In the genomic region with DNA sequence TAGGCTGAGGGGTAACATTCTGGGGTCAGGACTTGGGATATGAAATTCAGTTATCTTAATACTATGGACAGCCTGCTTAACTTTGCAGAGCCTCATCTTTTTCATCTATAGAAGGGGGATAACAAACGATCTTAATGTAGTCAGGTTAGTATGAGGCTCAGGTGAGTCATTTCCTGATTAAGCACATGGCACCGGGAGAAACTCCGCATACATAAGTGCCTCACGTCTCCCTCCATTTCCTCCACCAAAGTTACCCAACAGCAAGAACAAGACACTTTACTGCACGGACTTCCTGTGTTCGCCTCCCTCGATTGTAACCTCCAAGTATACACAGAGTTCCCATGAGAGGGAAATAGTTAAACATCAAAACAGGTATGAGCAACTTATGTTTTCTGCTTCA, we compare ENCODE assay signal across 14 cellular contexts.
DNase-seq lines count a peak whose midpoint lies in the region; ATAC-seq, FAIRE-seq and TF ChIP-seq lines count a peak whose summit lies in the region.
"Had no signal": no experiment of that assay in that cellular context is flagged by ENCODE, and none has a peak within 500 bp of the region (broad histone marks: within the 10 kb centered on the region; RNA-seq: fewer than 3 reads in every experiment).

No MANE protein-coding gene starts in this region.

- FAIRE-seq in H1 (lab: Jason Lieb, UNC) (no peak), urothelium cell line (lab: Jason Lieb, UNC) (no peak)
- FAIRE-seq: HepG2 had no signal

- POLR2A ChIA-PET in H1 (lab: Charles Lee; ENCODE audit: partially characterized antibody) = no interaction called here
- POLR2A ChIA-PET in OCI-LY7 (lab: Charles Lee) = interaction anchor here (1.2 kb wide), 1 partner anchor 9 kb away, joined by 3 read pairs; no protein-coding TSS in a partner anchor

- no peaks in the 10 kb centered on the region for H3K36me3 Mint-ChIP-seq in endothelial cell (ENCODE audit: low read depth, unreplicated experiment)

- CTCF ChIA-PET in H1 (lab: Charles Lee; ENCODE audit: partially characterized antibody) = interaction anchor here (1.7 to 2.5 kb wide), 2 partner anchors 19 to 49 kb away, joined by 6 to 17 read pairs; no protein-coding TSS in a partner anchor
- CTCF ChIA-PET in OCI-LY7 (lab: Charles Lee; ENCODE audit: unreplicated experiment) = no interaction called here

- no peak overlapping the region for H3K14ac ChIP-seq in H1 (ENCODE audit: insufficient read length)

- intact Hi-C loops in OCI-LY7 (cut with micrococcal nuclease; ENCODE audit: unreplicated experiment) = no loop called here

- H3K9me3 ChIP-seq in RWPE2 (ENCODE audit: severe bottlenecking) = peaks cover 3% of the 10 kb centered on the region
- H3K9me3 ChIP-seq in H1 (ENCODE audit: insufficient read depth in 2 of 2, low read depth in 1 of 2, low read length in 1 of 2) = no peaks in the 10 kb centered on the region
- no peaks in the 10 kb centered on the region for H3K9me3 ChIP-seq in OCI-LY7 (ENCODE audit: low read length)
- H3K9me3 ChIP-seq: testis had no signal

- WGBS in H1 (ENCODE audit: extremely low coverage in 1 of 2, insufficient coverage in 1 of 2, insufficient read length in 1 of 2, insufficient replicate concordance in 2 of 2, low coverage in 1 of 2, low lambda C conversion rate in 2 of 2, missing lambda C conversion rate in 1 of 2), 2 experiments = 73% methylated on average over 7 of the region's 7 CpGs; no CpG with 5 or more reads in 1 of the 2 experiments

- TF ChIP-seq RAD21 in H1 (IDR thresholded peaks at IDR 0.05 in 1 of 2, conservative IDR thresholded peaks at IDR 0.05 in 1 of 2; ENCODE audit: low read depth in 2 of 2, low read length in 2 of 2) = no peak

- no peak overlapping the region for H2BK120ac ChIP-seq in H1 (replicated peaks; ENCODE audit: low read depth, low read length)

- H2AK5ac ChIP-seq in H1 (ENCODE audit: low read depth, low read length) = no peak overlapping the region

- no peaks in the 10 kb centered on the region for H3K9me3 Mint-ChIP-seq in endothelial cell (ENCODE audit: unreplicated experiment)

- no peak overlapping the region for H2BK20ac ChIP-seq in H1 (ENCODE audit: low read length)

- H3K79me2 ChIP-seq in H1 (ENCODE audit: control insufficient read depth in 1 of 2, insufficient read depth in 2 of 2, low read length in 2 of 2) (no peaks in the 10 kb centered on the region), OCI-LY7 (ENCODE audit: insufficient read depth, low read depth, low read length) (no peaks in the 10 kb centered on the region)

- H3K27ac ChIP-seq in RWPE2 (ENCODE audit: poor library complexity, severe bottlenecking) (peak overlapping the region; percentile 36), H1 (ENCODE audit: low read depth, low read length) (no peak overlapping the region), OCI-LY7 (ENCODE audit: low read depth, low read length, poor library complexity, severe bottlenecking) (no peak overlapping the region)
- H3K27ac ChIP-seq: testis had no signal

- peak; percentile 78 for ATAC-seq in RWPE2 (ENCODE audit: low read depth)
- ATAC-seq: HepG2 had no signal

- H3K56ac ChIP-seq in H1 (replicated peaks; ENCODE audit: insufficient read length, low read depth, low read length) = no peak overlapping the region

- H3K4me1 ChIP-seq in RWPE2 (ENCODE audit: insufficient read depth, poor library complexity, severe bottlenecking) (peaks cover 12% of the 10 kb centered on the region), H1 (replicated peaks in 1 of 4; ENCODE audit: control insufficient read depth in 3 of 4, insufficient read depth in 4 of 4, low read length in 3 of 4) (peaks cover 0 to 5% (median 0%) of the 10 kb centered on the region in 4 experiments; a peak in 2 of 7 replicates), OCI-LY7 (ENCODE audit: insufficient read depth, low read length, poor library complexity, severe bottlenecking) (no peaks in the 10 kb centered on the region)
- H3K4me1 ChIP-seq: testis had no signal

- H2BK5ac ChIP-seq in H1 (ENCODE audit: low read depth, low read length) = no peak overlapping the region

- no peak overlapping the region for H3K9ac ChIP-seq in H1 (replicated peaks in 1 of 4; ENCODE audit: extremely low read depth in 1 of 4, low read depth in 3 of 4, low read length in 3 of 4)

- H3K23me2 ChIP-seq in H1 (ENCODE audit: low read depth, low read length) = no peaks in the 10 kb centered on the region

- H2AFZ ChIP-seq in H1 (ENCODE audit: low read length) (no peak overlapping the region), OCI-LY7 (ENCODE audit: low read length) (no peak overlapping the region)

- H3K9me2 ChIP-seq in OCI-LY7 (ENCODE audit: insufficient read depth, low read length) = no peaks in the 10 kb centered on the region

- BruUV-seq in OCI-LY7 (replicated peaks; lab: Mats Ljungman, UMichigan) = no TSS peak

- no peak overlapping the region for H2BK12ac ChIP-seq in H1 (ENCODE audit: low read depth, low read length)

- H3K4me1 Mint-ChIP-seq in endothelial cell (ENCODE audit: unreplicated experiment) = peaks cover 6% of the 10 kb centered on the region
- H3K4me1 Mint-ChIP-seq: activated B cell treated with CpG ODN at 0.5 μM for 24 hours had no signal

- H3K4me2 ChIP-seq in H1 (ENCODE audit: insufficient read depth in 1 of 2, low read depth in 2 of 2, low read length in 2 of 2) (no peak overlapping the region), OCI-LY7 (ENCODE audit: low read length) (no peak overlapping the region)

- no peak overlapping the region for H3K23ac ChIP-seq in H1 (ENCODE audit: insufficient read length)

- H3K4me3 Mint-ChIP-seq in endothelial cell (ENCODE audit: unreplicated experiment) = no peak overlapping the region
- H3K4me3 Mint-ChIP-seq: activated B cell treated with CpG ODN at 0.5 μM for 24 hours had no signal

- peak; percentile 16 for DNase-seq in activated naive CD4-positive, alpha-beta T cell treated with Interleukin-2 at 50 U/mL for 16 hours
- no peak for DNase-seq in activated naive CD4-positive, alpha-beta T cell (lab: John Stamatoyannopoulos, UW)
- DNase-seq in RWPE2 (ENCODE audit: low spot score) (no peak), H1 (ENCODE audit: low read depth in 1 of 2, low spot score in 2 of 2) (no peak), urothelium cell line (ENCODE audit: low spot score) (peak; percentile 38), endothelial cell (ENCODE audit: low spot score) (no peak), OCI-LY7 (ENCODE audit: low spot score) (no peak), NCI-H1436 treated with DMSO at 0.1 percent for 48 hours (lab: John Stamatoyannopoulos, UW) (no peak)
- DNase-seq: activated B cell treated with CpG ODN at 0.5 μM for 24 hours, hippocampal formation, NCI-H2081 treated with DMSO at 0.1 percent for 48 hours, testis had no signal

- no peaks in the 10 kb centered on the region for H3K36me3 ChIP-seq in RWPE2 (ENCODE audit: low read depth)
- no peaks in the 10 kb centered on the region for H3K36me3 ChIP-seq in H1 (ENCODE audit: control insufficient read depth in 2 of 4, insufficient read depth in 4 of 4, low read length in 3 of 4)
- H3K36me3 ChIP-seq in OCI-LY7 (ENCODE audit: insufficient read depth, low read length) = no peaks in the 10 kb centered on the region

- no peak overlapping the region for H3K27ac Mint-ChIP-seq in endothelial cell (ENCODE audit: unreplicated experiment)
- H3K27ac Mint-ChIP-seq: activated B cell treated with CpG ODN at 0.5 μM for 24 hours, progenitor cell of endocrine pancreas had no signal

- H3K4ac ChIP-seq in H1 (replicated peaks; ENCODE audit: insufficient read length, low read depth, low read length) = no peak overlapping the region

- H3K4me3 ChIP-seq in RWPE2 (ENCODE audit: severe bottlenecking) = no peak overlapping the region
- H3K4me3 ChIP-seq in H1 (ENCODE audit: extremely low read depth in 1 of 4, insufficient read depth in 2 of 4, low read depth in 3 of 4, low read length in 4 of 4) = no peak overlapping the region
- no peak overlapping the region for H3K4me3 ChIP-seq in OCI-LY7 (ENCODE audit: low read depth, low read length, poor library complexity, severe bottlenecking)
- H3K4me3 ChIP-seq: testis had no signal

- H3K18ac ChIP-seq in H1 (ENCODE audit: extremely low read depth, low read length) = no peak overlapping the region

- no peak for TF ChIP-seq EP300 in H1 (IDR thresholded peaks at IDR 0.05; ENCODE audit: borderline replicate concordance in 1 of 2, low read depth in 2 of 2, low read length in 2 of 2)

- H4K8ac ChIP-seq in H1 (ENCODE audit: extremely low read depth, insufficient read depth, low read length) = no peak overlapping the region

- H4K91ac ChIP-seq in H1 (replicated peaks; ENCODE audit: insufficient read length, low read length) = no peak overlapping the region

- H2BK15ac ChIP-seq in H1 (ENCODE audit: low read length) = no peak overlapping the region

- H3K27me3 Mint-ChIP-seq in endothelial cell (ENCODE audit: unreplicated experiment) = peaks cover 3% of the 10 kb centered on the region

- no peak for TF ChIP-seq CTCF in RWPE2 (IDR thresholded peaks at IDR 0.05; ENCODE audit: poor library complexity, severe bottlenecking)
- TF ChIP-seq CTCF in H1 (IDR thresholded peaks at IDR 0.05; ENCODE audit: control extremely low read depth in 1 of 3, insufficient read depth in 1 of 3, low read depth in 1 of 3, low read length in 3 of 3) = no peak
- no peak for TF ChIP-seq CTCF in endothelial cell (IDR thresholded peaks at IDR 0.05; ENCODE audit: unreplicated experiment)
- no peak for TF ChIP-seq CTCF in OCI-LY7 (conservative IDR thresholded peaks at IDR 0.05; ENCODE audit: low read length)

- no peak for TF ChIP-seq POLR2A in H1 (IDR thresholded peaks at IDR 0.05; ENCODE audit: control extremely low read depth in 1 of 2, low read depth in 2 of 2, low read length in 2 of 2)

- no peaks in the 10 kb centered on the region for H3K79me1 ChIP-seq in H1 (ENCODE audit: low read depth, low read length)

- H3K27me3 ChIP-seq in RWPE2 (ENCODE audit: insufficient read depth, poor library complexity, severe bottlenecking) (no peaks in the 10 kb centered on the region), H1 (replicated peaks in 1 of 4; ENCODE audit: control insufficient read depth in 3 of 4, extremely low read depth in 1 of 4, insufficient read depth in 3 of 4, low read length in 3 of 4) (no peaks in the 10 kb centered on the region; a peak in 1 of 7 replicates)
- H3K27me3 ChIP-seq: testis had no signal

- H4K5ac ChIP-seq in H1 (ENCODE audit: insufficient read length, low read depth, low read length) = no peak overlapping the region

- H4K20me1 ChIP-seq in H1 (replicated peaks in 1 of 2; ENCODE audit: control insufficient read depth in 1 of 2, insufficient read depth in 2 of 2, low read length in 2 of 2) = no peaks in the 10 kb centered on the region
- H4K20me1 ChIP-seq in OCI-LY7 (ENCODE audit: insufficient read depth, low read length) = no peaks in the 10 kb centered on the region

TF ChIP-seq in H1, 55 proteins besides CTCF, POLR2A, EP300 and RAD21:
- TF ChIP-seq, protein P1, sequence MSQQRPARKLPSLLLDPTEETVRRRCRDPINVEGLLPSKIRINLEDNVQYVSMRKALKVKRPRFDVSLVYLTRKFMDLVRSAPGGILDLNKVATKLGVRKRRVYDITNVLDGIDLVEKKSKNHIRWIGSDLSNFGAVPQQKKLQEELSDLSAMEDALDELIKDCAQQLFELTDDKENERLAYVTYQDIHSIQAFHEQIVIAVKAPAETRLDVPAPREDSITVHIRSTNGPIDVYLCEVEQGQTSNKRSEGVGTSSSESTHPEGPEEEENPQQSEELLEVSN (IDR thresholded peaks at IDR 0.05) = peak; percentile 32; the same call in 1 of the 2 replicates
- no peak for TF ChIP-seq NRF1 (IDR thresholded peaks at IDR 0.05; ENCODE audit: low read depth, low read length)
TF ChIP-seq in H1: peak in this region for 1.

Comparison
In these comparisons a context has a peak if more than half of its experiments do, and no peak if none do; other contexts are left out.
1. DNase-seq: peak in activated naive CD4-positive, alpha-beta T cell treated with Interleukin-2 at 50 U/mL for 16 hours (single experiment) and urothelium cell line (single experiment); none in activated naive CD4-positive, alpha-beta T cell (0 of 4), RWPE2 (single experiment), H1 (0 of 2), endothelial cell (single experiment), OCI-LY7 (single experiment) and NCI-H1436 treated with DMSO at 0.1 percent for 48 hours (single experiment).